Comparison of ENCODE assay signal across 9 cellular contexts in the genomic region with DNA sequence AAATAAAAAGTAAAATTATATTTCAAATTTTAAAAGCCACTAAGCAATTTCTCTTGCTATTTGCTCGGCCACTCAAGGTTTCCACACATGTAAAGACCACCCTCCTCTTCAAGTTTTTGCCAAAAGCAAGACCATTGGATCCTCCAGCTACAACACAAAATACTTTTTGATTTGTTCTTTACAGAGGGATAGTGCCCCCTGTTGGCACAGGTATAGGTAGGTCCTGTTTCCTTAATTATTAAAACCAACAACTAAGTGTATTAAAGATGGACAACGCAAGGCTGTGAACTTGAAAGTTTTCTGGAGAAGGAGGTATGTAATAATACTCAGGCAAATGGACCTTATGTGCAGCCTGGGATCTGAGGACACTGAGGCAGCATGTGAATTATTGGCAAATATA. TPM values are rescaled to one million over a fixed set of nuclear protein-coding genes. Genes with fewer than 3 reads are reported as not detected.
DNase-seq lines count a peak whose midpoint lies in the region; ATAC-seq and TF ChIP-seq lines count a peak whose summit lies in the region.
"Had no signal": no experiment of that assay in that cellular context is flagged by ENCODE, and none has a peak within 500 bp of the region (broad histone marks: within the 10 kb centered on the region; RNA-seq: fewer than 3 reads in every experiment).

No MANE protein-coding gene starts in this region.

- no peaks in the 10 kb centered on the region; the same call in 1 of the 2 replicates for H3K9me3 ChIP-seq in AG04450 (ENCODE audit: control insufficient read depth, insufficient read depth, low read length)

- H3K27ac ChIP-seq in AG04450 (ENCODE audit: low read depth, low read length) = no peak overlapping the region
- H3K27ac ChIP-seq in foreskin keratinocyte = no peak overlapping the region

- no peak for ATAC-seq in foreskin keratinocyte
- ATAC-seq in activated CD4-positive, CD25-positive, alpha-beta regulatory T cell treated with anti-CD3 and anti-CD28 coated beads, Interleukin-2, amount 50 U/mL, for 24 hours = no peak
- ATAC-seq: naive thymus-derived CD8-positive, alpha-beta T cell had no signal

- POLR2A ChIA-PET in AG04450 (lab: Yijun Ruan, JAX) = no interaction called here

- peak; percentile 48 for TF ChIP-seq CTCF in AG04450 (IDR thresholded peaks at IDR 0.05; ENCODE audit: low read depth, low read length)
- peak; percentile 46 for TF ChIP-seq CTCF in GM12864 (IDR thresholded peaks at IDR 0.05; ENCODE audit: low read depth, low read length, missing control alignments)
- TF ChIP-seq CTCF in foreskin keratinocyte (conservative IDR thresholded peaks at IDR 0.05) = peak; percentile 61

- CTCF ChIA-PET in AG04450 (lab: Charles Lee) = interaction anchor here (2.3 kb wide), 1 partner anchor 169 kb away, joined by 13 read pairs; no protein-coding TSS in a partner anchor

- in situ Hi-C loops in SK-MEL-5 (cut with HindIII; ENCODE audit: low pct_unique_long_range_greater_than_20kb, low sequenced_read_pairs) = no loop called here

- H3K4me3 ChIP-seq in AG04450 (ENCODE audit: low read depth, low read length) (no peak overlapping the region), GM12864 (ENCODE audit: low read depth, low read length) (no peak overlapping the region)

- DNase-seq in AG04450 (ENCODE audit: low read depth, low spot score) = no peak
- peak; percentile 12 for DNase-seq in GM12864 (ENCODE audit: low read depth)
- DNase-seq in SK-MEL-5 (ENCODE audit: low read depth, low spot score) = peak; percentile 40
- no peak for DNase-seq in foreskin keratinocyte
- no peak for DNase-seq in HuH-7.5 (ENCODE audit: low spot score)
- DNase-seq in retina = no peak
- no peak for DNase-seq in stimulated activated CD8-positive, alpha-beta memory T cell treated with anti-CD3 and anti-CD28 coated beads, Interleukin-4, amount 100 ng/mL, for 48 hours

- peaks cover 11% of the 10 kb centered on the region for H3K4me1 ChIP-seq in foreskin keratinocyte

- H3K27me3 ChIP-seq in AG04450 (ENCODE audit: control insufficient read depth, insufficient read depth, low read length) = no peaks in the 10 kb centered on the region
- H3K27me3 ChIP-seq in foreskin keratinocyte = no peaks in the 10 kb centered on the region

RNA-seq across cellular contexts. Expression of a gene that starts 23.8 kb away (rescaled TPM):
- polyA plus RNA-seq in AG04450 (2011; rRNA removed) (86.4 and 107 TPM in 2 replicates), foreskin keratinocyte (70.2 and 77.0 TPM in 2 replicates)
- polyA minus RNA-seq in AG04450 (2011; rRNA and poly(A)+ RNA removed) = 36.7 and 56.6 TPM in 2 replicates
- 245 and 251 TPM in 2 replicates for total RNA-seq in SK-MEL-5 (2014; rRNA removed; shearing (Covaris generic))
- polyA plus RNA-seq in SK-MEL-5 (2015; cell fraction: cytosol; rRNA removed) = 84.6 and 129 TPM in 2 replicates
- polyA plus RNA-seq in SK-MEL-5 (2015; cell fraction: nucleus; rRNA removed) = 42.2 and 49.5 TPM in 2 replicates
- total RNA-seq in foreskin keratinocyte = 93.4 and 115 TPM in 2 replicates

RNA-seq across cellular contexts. Expression of a gene that starts 24.3 kb away (rescaled TPM):
- polyA plus RNA-seq in AG04450 (2011; rRNA removed) (105 and 149 TPM in 2 replicates), foreskin keratinocyte (121 and 144 TPM in 2 replicates)
- polyA minus RNA-seq in AG04450 (2011; rRNA and poly(A)+ RNA removed) = 72.9 and 113 TPM in 2 replicates
- total RNA-seq in SK-MEL-5 (2014; rRNA removed; shearing (Covaris generic)) = 231 and 257 TPM in 2 replicates
- polyA plus RNA-seq in SK-MEL-5 (2015; cell fraction: cytosol; rRNA removed) = 136 and 147 TPM in 2 replicates
- 59.4 and 74.2 TPM in 2 replicates for polyA plus RNA-seq in SK-MEL-5 (2015; cell fraction: nucleus; rRNA removed)
- 200 and 235 TPM in 2 replicates for total RNA-seq in foreskin keratinocyte

Comparison
In these comparisons a context has a peak if more than half of its experiments do, and no peak if none do; other contexts are left out.
1. DNase-seq: peak in GM12864 (single experiment) and SK-MEL-5 (single experiment); none in AG04450 (single experiment), foreskin keratinocyte (0 of 2), HuH-7.5 (single experiment), retina (single experiment) and stimulated activated CD8-positive, alpha-beta memory T cell treated with anti-CD3 and anti-CD28 coated beads, Interleukin-4, amount 100 ng/mL, for 48 hours (single experiment).
2. Peak in every context shown above with its lines, with median percentiles within 50 percentile points of each other: CTCF ChIP-seq.